In the genomic region with DNA sequence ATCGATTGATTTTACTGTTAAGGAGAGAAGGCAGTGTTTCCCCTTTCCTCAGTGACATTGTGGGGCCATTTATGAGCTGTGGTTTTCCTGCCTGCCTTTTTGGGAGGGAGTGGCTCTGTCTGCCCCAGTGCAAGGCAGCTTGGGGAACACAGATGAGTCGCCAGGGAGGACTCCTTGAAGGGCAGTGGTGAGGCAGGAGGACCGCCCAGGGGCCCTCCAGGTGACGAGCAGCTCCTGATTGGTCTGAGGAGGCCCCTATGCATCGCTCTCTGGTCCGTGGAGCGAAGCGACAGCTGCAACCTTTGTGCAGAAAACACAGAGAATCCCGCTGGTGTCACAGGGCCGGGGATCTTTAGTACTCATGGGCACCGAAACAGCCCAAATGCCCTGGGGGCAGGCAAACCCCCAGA, we compare ENCODE assay signal across 11 cellular contexts.
DNase-seq lines count a peak whose midpoint lies in the region; ATAC-seq and TF ChIP-seq lines count a peak whose summit lies in the region.
"Had no signal": no experiment of that assay in that cellular context is flagged by ENCODE, and none has a peak within 500 bp of the region (broad histone marks: within the 10 kb centered on the region; RNA-seq: fewer than 3 reads in every experiment).

No MANE protein-coding gene starts in this region.

- CTCF ChIA-PET in CD4-positive, alpha-beta memory T cell (lab: Charles Lee; ENCODE audit: partially characterized antibody) = interaction anchor here (0.8 to 2.7 kb wide), 5 partner anchors 13 to 111 kb away, joined by 3 to 17 read pairs (median 3); no protein-coding TSS in a partner anchor

- no peak overlapping the region for H3K23ac ChIP-seq in mesendoderm (ENCODE audit: low read length)

- TF ChIP-seq EP300 in tibial nerve (IDR thresholded peaks at IDR 0.05) = no peak

- no peak overlapping the region for H2BK120ac ChIP-seq in mesendoderm (ENCODE audit: low read depth, low read length)

- H3K79me1 ChIP-seq in mesendoderm (ENCODE audit: low read length) = no peaks in the 10 kb centered on the region

- H3K9me3 ChIP-seq in CD4-positive, alpha-beta memory T cell (ENCODE audit: control insufficient read depth in 1 of 2, low read length in 2 of 2) = no peaks in the 10 kb centered on the region
- H3K9me3 ChIP-seq in tibial nerve = no peaks in the 10 kb centered on the region

- H3K27ac ChIP-seq in CD4-positive, alpha-beta memory T cell (ENCODE audit: low read depth, low read length) = no peak overlapping the region
- H3K27ac ChIP-seq in mesendoderm (ENCODE audit: low read depth, low read length) (no peak overlapping the region), tibial nerve (no peak overlapping the region)

- no peak overlapping the region for H2BK15ac ChIP-seq in mesendoderm (replicated peaks; ENCODE audit: low read depth)

- no peak overlapping the region for H3K56ac ChIP-seq in mesendoderm (ENCODE audit: low read length)

- H3K4me3 Mint-ChIP-seq in CD4-positive, alpha-beta memory T cell = peak overlapping the region in 6 of 8 donors; percentile 59 to 85 (median 76)
- H3K4me3 Mint-ChIP-seq in chondrocyte (ENCODE audit: unreplicated experiment) = no peak overlapping the region

- H3K4me3 ChIP-seq in CD4-positive, alpha-beta memory T cell (ENCODE audit: low read length in 2 of 2) = no peak overlapping the region
- H3K4me3 ChIP-seq in NB4 (ENCODE audit: low read depth, low read length) (peak overlapping the region; percentile 30), mesendoderm (ENCODE audit: low read length) (no peak overlapping the region), tibial nerve (no peak overlapping the region)

- H3K79me2 ChIP-seq in mesendoderm (ENCODE audit: control insufficient read depth, insufficient read depth, low read length) = no peaks in the 10 kb centered on the region

- no peak overlapping the region for H4K8ac ChIP-seq in mesendoderm (ENCODE audit: low read depth, low read length)

- no peaks in the 10 kb centered on the region for H3K36me3 ChIP-seq in CD4-positive, alpha-beta memory T cell (ENCODE audit: insufficient read depth, low read length)
- H3K36me3 ChIP-seq in mesendoderm (ENCODE audit: control insufficient read depth, insufficient read depth, low read length) = no peaks in the 10 kb centered on the region
- H3K36me3 ChIP-seq in tibial nerve = no peaks in the 10 kb centered on the region

- H4K5ac ChIP-seq in mesendoderm (ENCODE audit: low read length) = no peak overlapping the region

- H3K18ac ChIP-seq in mesendoderm (ENCODE audit: low read length) = no peak overlapping the region

- H3K4ac ChIP-seq in mesendoderm (ENCODE audit: low read depth, low read length) = no peak overlapping the region

- H3K4me1 Mint-ChIP-seq in CD4-positive, alpha-beta memory T cell = peaks cover 35 to 60% (median 48%) of the 10 kb centered on the region in 4 donors
- H3K4me1 Mint-ChIP-seq in chondrocyte (ENCODE audit: low read depth) = peaks cover 53% of the 10 kb centered on the region

- DNase-seq in CD4-positive, alpha-beta memory T cell = no peak
- peak; percentile 95 for DNase-seq in NB4 (ENCODE audit: low read depth)
- peak; percentile 62 for DNase-seq in germinal center (ENCODE audit: low spot score)
- no peak for DNase-seq in mesendoderm
- DNase-seq in tibial nerve (ENCODE audit: low spot score in 2 of 2) = no peak
- no peak for DNase-seq in chondrocyte (ENCODE audit: low spot score)
- no peak for DNase-seq in left colon
- DNase-seq: activated gamma-delta T cell, NCI-H1930 had no signal

- H3K9ac ChIP-seq in mesendoderm (ENCODE audit: low read length) = no peak overlapping the region

- H3K27me3 ChIP-seq in CD4-positive, alpha-beta memory T cell (ENCODE audit: insufficient read depth, low read length) = no peaks in the 10 kb centered on the region
- H3K27me3 ChIP-seq in mesendoderm (ENCODE audit: insufficient read depth, low read length, poor library complexity) (no peaks in the 10 kb centered on the region), tibial nerve (no peaks in the 10 kb centered on the region)

- TF ChIP-seq CTCF in NB4 (IDR thresholded peaks at IDR 0.05; ENCODE audit: low read depth, low read length) (no peak), tibial nerve (IDR thresholded peaks at IDR 0.05) (no peak), chondrocyte (IDR thresholded peaks at IDR 0.05) (no peak)

- no CpG with 5 or more reads among the region's 11 CpGs for WGBS in mesendoderm (ENCODE audit: extremely low coverage, insufficient coverage, low lambda C conversion rate)
- 81 to 100% methylated on average over 3 to 11 of the region's 11 CpGs for WGBS in tibial nerve, 2 donors

- no peak overlapping the region for H2AK5ac ChIP-seq in mesendoderm (ENCODE audit: low read length)

- H3K27me3 Mint-ChIP-seq in CD4-positive, alpha-beta memory T cell = no peaks in the 10 kb centered on the region
- no peaks in the 10 kb centered on the region for H3K27me3 Mint-ChIP-seq in chondrocyte (ENCODE audit: low read depth)
- H3K27me3 Mint-ChIP-seq: T-cell had no signal

- TF ChIP-seq POLR2A in NB4 (IDR thresholded peaks at IDR 0.05; ENCODE audit: extremely low read depth, insufficient read length) (no peak), tibial nerve (IDR thresholded peaks at IDR 0.05) (no peak)

- peak overlapping the region in 2 of 7 donors; percentile 69 to 79 for H3K27ac Mint-ChIP-seq in CD4-positive, alpha-beta memory T cell
- H3K27ac Mint-ChIP-seq in chondrocyte (ENCODE audit: unreplicated experiment) = no peak overlapping the region

- no peaks in the 10 kb centered on the region for H3K36me3 Mint-ChIP-seq in CD4-positive, alpha-beta memory T cell
- H3K36me3 Mint-ChIP-seq in chondrocyte (ENCODE audit: low read depth) = no peaks in the 10 kb centered on the region
- H3K36me3 Mint-ChIP-seq: T-cell had no signal

- peaks cover 62% of the 10 kb centered on the region for H3K4me1 ChIP-seq in CD4-positive, alpha-beta memory T cell (ENCODE audit: insufficient read depth, low read length)
- no peaks in the 10 kb centered on the region for H3K4me1 ChIP-seq in mesendoderm (ENCODE audit: control insufficient read depth, low read depth, low read length)
- H3K4me1 ChIP-seq in tibial nerve = peaks cover 0 to 22% (median 0%) of the 10 kb centered on the region in 4 donors

- POLR2A ChIA-PET in CD4-positive, alpha-beta memory T cell (lab: Charles Lee; ENCODE audit: partially characterized antibody) = interaction anchor here (0.8 to 2.1 kb wide), 5 partner anchors 9 to 202 kb away, joined by 3 to 12 read pairs (median 5); no protein-coding TSS in a partner anchor

- no peak overlapping the region for H3K4me2 ChIP-seq in mesendoderm (ENCODE audit: low read length)

- H2BK5ac ChIP-seq in mesendoderm (ENCODE audit: low read length) = no peak overlapping the region

- peak; percentile 53 for ATAC-seq in GM19438 (IDR thresholded peaks at IDR 0.05; ENCODE audit: low read depth, unreplicated experiment)
- no peak for ATAC-seq in left colon
- ATAC-seq: T-cell had no signal

- intact Hi-C loops in CD4-positive, alpha-beta memory T cell (cut with micrococcal nuclease) = no loop called here
- intact Hi-C loops in left colon (cut with DNase I, micrococcal nuclease) = no loop called here

- H3K9me3 Mint-ChIP-seq in CD4-positive, alpha-beta memory T cell = peaks cover 0 to 4% (median 0%) of the 10 kb centered on the region in 8 donors
- H3K9me3 Mint-ChIP-seq in chondrocyte (ENCODE audit: low read depth) = no peaks in the 10 kb centered on the region
- H3K9me3 Mint-ChIP-seq: T-cell had no signal

Comparison
In these comparisons a context has a peak if more than half of its experiments do, and no peak if none do; other contexts are left out.
1. DNase-seq: peak in NB4 (single experiment) and germinal center (single experiment); none in CD4-positive, alpha-beta memory T cell (0 of 5), mesendoderm (single experiment), tibial nerve (0 of 2), chondrocyte (single experiment) and left colon (0 of 2).